ENCODE assay signal across 21 cellular contexts in the genomic region with DNA sequence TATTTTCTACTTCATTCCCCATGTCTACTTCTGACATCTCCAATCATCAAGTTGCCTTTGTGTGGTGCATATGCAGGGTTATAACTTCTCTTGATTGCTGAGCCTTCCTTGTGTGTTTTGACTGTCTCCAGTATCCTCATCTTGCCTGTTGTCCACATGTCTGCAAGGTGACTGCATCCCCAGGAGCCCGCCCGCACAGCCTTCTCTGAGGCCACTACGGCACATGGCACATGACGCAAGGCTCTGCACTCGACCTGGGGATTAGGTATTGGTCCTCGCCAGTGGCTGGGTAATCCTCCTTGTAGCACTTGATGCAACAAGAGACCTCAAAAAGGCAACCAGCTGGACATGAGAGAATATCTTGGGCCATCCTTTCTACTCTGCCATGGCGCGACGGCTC.
"Had no signal": no experiment of that assay in that cellular context is flagged by ENCODE, and none has a peak within 500 bp of the region (broad histone marks: within the 10 kb centered on the region; RNA-seq: fewer than 3 reads in every experiment).

No MANE protein-coding gene starts in this region.

- DNase-seq: dorsolateral prefrontal cortex; effector CD4-positive, alpha-beta T cell; head of caudate nucleus; hippocampal formation; immature natural killer cell; islet precursor cell; kidney glomerular epithelial cell; mammary epithelial cell; mesendoderm; midbrain; naive thymus-derived CD4-positive, alpha-beta T cell; right cardiac atrium; sigmoid colon; stimulated activated CD4-positive, alpha-beta T cell treated with anti-CD3 and anti-CD28 coated beads, Interleukin-2, amount 100 ng/mL, for 24 hours; stimulated activated CD4-positive, alpha-beta T cell treated with anti-CD3 and anti-CD28 coated beads, Interleukin-4, amount 100 ng/mL, for 24 hours; transverse colon; upper lobe of right lung had no signal

- H3K9me3 Mint-ChIP-seq: immature natural killer cell; naive thymus-derived CD4-positive, alpha-beta T cell; nephron; stimulated activated effector memory CD8-positive, alpha-beta T cell treated with anti-CD3 and anti-CD28 coated beads, Interleukin-12 subunit alpha, Interleukin-12 subunit beta, amount 100 ng/mL, for 72 hours; stimulated activated naive CD8-positive, alpha-beta T cell treated with anti-CD3 and anti-CD28 coated beads, Interleukin-15, Interleukin-2, amounts not matched to agents 100 ng/mL and 50 ng/mL, for 24 hours had no signal

- ATAC-seq: naive thymus-derived CD4-positive, alpha-beta T cell; stimulated activated effector memory CD8-positive, alpha-beta T cell treated with anti-CD3 and anti-CD28 coated beads, Interleukin-12 subunit alpha, Interleukin-12 subunit beta, amount 100 ng/mL, for 72 hours; upper lobe of right lung had no signal

- H3K4me1 Mint-ChIP-seq: immature natural killer cell; naive thymus-derived CD4-positive, alpha-beta T cell; stimulated activated effector memory CD8-positive, alpha-beta T cell treated with anti-CD3 and anti-CD28 coated beads, Interleukin-12 subunit alpha, Interleukin-12 subunit beta, amount 100 ng/mL, for 72 hours had no signal

- H3K27ac Mint-ChIP-seq: immature natural killer cell; naive thymus-derived CD4-positive, alpha-beta T cell; nephron; neural progenitor cell; stimulated activated effector memory CD8-positive, alpha-beta T cell treated with anti-CD3 and anti-CD28 coated beads, Interleukin-12 subunit alpha, Interleukin-12 subunit beta, amount 100 ng/mL, for 72 hours; stimulated activated naive CD8-positive, alpha-beta T cell treated with anti-CD3 and anti-CD28 coated beads, Interleukin-15, Interleukin-2, amounts not matched to agents 100 ng/mL and 50 ng/mL, for 24 hours had no signal

- H3K4me3 Mint-ChIP-seq: immature natural killer cell; naive thymus-derived CD4-positive, alpha-beta T cell; nephron; neural progenitor cell; stimulated activated effector memory CD8-positive, alpha-beta T cell treated with anti-CD3 and anti-CD28 coated beads, Interleukin-12 subunit alpha, Interleukin-12 subunit beta, amount 100 ng/mL, for 72 hours; stimulated activated naive CD8-positive, alpha-beta T cell treated with anti-CD3 and anti-CD28 coated beads, Interleukin-15, Interleukin-2, amounts not matched to agents 100 ng/mL and 50 ng/mL, for 24 hours had no signal

- H3K36me3 Mint-ChIP-seq: immature natural killer cell; naive thymus-derived CD4-positive, alpha-beta T cell; stimulated activated effector memory CD8-positive, alpha-beta T cell treated with anti-CD3 and anti-CD28 coated beads, Interleukin-12 subunit alpha, Interleukin-12 subunit beta, amount 100 ng/mL, for 72 hours had no signal
